Comparison of ENCODE assay signal across 19 cellular contexts in the genomic region with DNA sequence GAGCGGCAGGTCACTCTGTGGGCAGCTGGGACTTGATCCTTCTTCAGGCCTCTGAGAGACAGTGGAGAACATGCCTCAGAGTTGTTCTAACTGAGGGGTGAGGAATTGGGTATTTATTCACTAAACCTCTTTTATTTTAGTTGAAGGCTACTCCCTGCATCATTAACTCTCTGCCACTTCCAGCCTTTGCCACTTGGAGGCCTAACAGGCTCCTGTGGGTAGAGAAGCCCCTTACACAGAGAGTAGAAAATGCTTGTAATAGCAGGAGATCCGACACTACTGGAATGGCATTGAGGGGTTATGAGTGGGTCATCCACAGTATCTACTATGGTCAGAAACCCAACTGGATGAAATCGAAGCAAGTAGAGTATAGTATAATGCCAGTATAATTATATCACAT.
"Had no signal": no experiment of that assay in that cellular context is flagged by ENCODE, and none has a peak within 500 bp of the region (broad histone marks: within the 10 kb centered on the region; RNA-seq: fewer than 3 reads in every experiment).

No MANE protein-coding gene starts in this region.

- FAIRE-seq: colon, endometrium had no signal

- H3K27me3 ChIP-seq: body of pancreas, gastrocnemius medialis, heart left ventricle had no signal

- H3K9me3 ChIP-seq: body of pancreas, gastrocnemius medialis, heart left ventricle had no signal

- H3K27ac ChIP-seq: body of pancreas, heart left ventricle had no signal

- H3K36me3 ChIP-seq: gastrocnemius medialis, heart left ventricle had no signal

- H3K4me1 ChIP-seq: body of pancreas, heart left ventricle had no signal

- H3K4me2 ChIP-seq: smooth muscle cell had no signal

- DNase-seq: activated CD4-positive, alpha-beta memory T cell treated with anti-CD3 and anti-CD28 coated beads, Interleukin-2, amount 10 ng/mL, durations not matched to agents 7 days and 5 days; activated CD4-positive, alpha-beta T cell treated with anti-CD3 and anti-CD28 coated beads for 48 hours; activated CD4-positive, CD25-positive, alpha-beta regulatory T cell; activated CD8-positive, alpha-beta memory T cell treated with anti-CD3 and anti-CD28 coated beads, Interleukin-2, amount 10 ng/mL, durations not matched to agents 7 days and 5 days; activated naive CD4-positive, alpha-beta T cell; activated naive CD8-positive, alpha-beta T cell treated with anti-CD3 and anti-CD28 coated beads for 36 hours; amniotic stem cell; body of pancreas; central memory CD4-positive, alpha-beta T cell; gastrocnemius medialis; heart left ventricle; mesenchymal stem cell; naive thymus-derived CD8-positive, alpha-beta T cell; stimulated activated CD4-positive, alpha-beta T cell treated with anti-CD3 and anti-CD28 coated beads, Interleukin-4, amount 100 ng/mL, for 1 hour; stimulated activated naive CD8-positive, alpha-beta T cell treated with anti-CD3 and anti-CD28 coated beads, Interleukin-15, amount 100 ng/mL, for 72 hours; SW 1271 had no signal

- H3K4me3 ChIP-seq: body of pancreas, gastrocnemius medialis, heart left ventricle, smooth muscle cell had no signal
